Comparison of ENCODE assay signal across 8 cellular contexts in the genomic region with DNA sequence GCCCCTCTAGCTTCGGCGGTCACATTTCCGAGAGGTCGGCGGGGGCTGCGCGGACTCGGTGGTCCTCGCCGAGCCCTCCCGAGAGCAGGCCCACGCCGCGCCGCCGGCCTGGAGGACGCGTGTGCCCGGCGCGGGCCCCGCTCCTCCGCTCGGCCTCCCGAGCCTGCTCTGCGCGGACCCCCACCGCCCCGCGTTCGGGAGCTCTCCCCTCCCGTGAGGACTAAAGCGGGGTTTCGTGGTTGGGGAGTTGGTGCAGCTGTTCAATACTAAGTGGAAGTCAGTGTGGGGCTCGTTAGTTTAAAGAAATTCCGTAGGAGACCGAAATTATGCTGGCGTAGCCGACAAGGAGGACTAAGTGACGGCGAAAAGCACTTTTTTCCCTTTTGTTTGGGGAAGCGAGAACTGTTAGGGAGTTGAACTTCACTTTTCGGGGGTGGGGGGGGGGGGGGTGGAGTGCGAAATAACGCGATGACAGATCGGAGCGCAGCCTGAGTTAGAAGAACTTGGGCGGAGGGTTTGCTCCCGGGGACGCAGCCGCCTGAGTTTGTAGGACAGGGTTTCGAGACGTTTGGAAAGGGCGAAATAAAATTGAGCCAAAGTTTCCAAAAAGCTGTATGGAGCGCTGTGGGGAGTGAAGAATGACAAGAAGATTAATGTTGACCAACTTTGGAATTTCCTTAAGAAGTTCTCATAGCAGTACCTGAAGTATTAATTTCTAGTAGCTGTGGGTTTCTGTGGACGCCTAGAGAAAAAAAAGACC. TPM values are rescaled to one million over a fixed set of nuclear protein-coding genes. Genes with fewer than 3 reads are reported as not detected.
DNase-seq lines count a peak whose midpoint lies in the region; ATAC-seq, FAIRE-seq and TF ChIP-seq lines count a peak whose summit lies in the region.

No MANE protein-coding gene starts in this region.

- DNase-seq in D341Med (ENCODE audit: low spot score) = peak; percentile 55
- DNase-seq in HEK293T (ENCODE audit: extremely low spot score) = peak; percentile 49
- peak; percentile 47 for DNase-seq in SK-MEL-5 (ENCODE audit: low read depth, low spot score)
- peak; percentile 52 for DNase-seq in astrocyte (ENCODE audit: low read depth)
- DNase-seq in iPS DF 6.9 (ENCODE audit: low read depth, low spot score) = no peak
- no peak for DNase-seq in SHP77 treated with DMSO at 0.1 percent for 48 hours (lab: John Stamatoyannopoulos, UW)

- CTCF ChIA-PET in HEK293T (lab: Yijun Ruan, JAX) = interaction anchor here (0.7 to 1.0 kb wide), 4 partner anchors 111 to 621 kb away, joined by 3 to 6 read pairs (median 3); no protein-coding TSS in a partner anchor

- POLR2A ChIA-PET in HEK293T (lab: Yijun Ruan, JAX) = interaction anchor here (0.7 to 1.8 kb wide), 3 partner anchors 114 to 683 kb away, joined by 3 to 4 read pairs (median 3); no protein-coding TSS in a partner anchor

- no peaks in the 10 kb centered on the region for H3K27me3 Mint-ChIP-seq in astrocyte (ENCODE audit: low read depth, unreplicated experiment)

- peaks cover 23% of the 10 kb centered on the region for H3K4me1 Mint-ChIP-seq in astrocyte (ENCODE audit: low read depth, unreplicated experiment)

- no peaks in the 10 kb centered on the region for H3K9me3 Mint-ChIP-seq in astrocyte (ENCODE audit: unreplicated experiment)

- no peak for ATAC-seq in GM19452 (IDR thresholded peaks at IDR 0.05; ENCODE audit: unreplicated experiment)

- FAIRE-seq in astrocyte (lab: Jason Lieb, UNC) = no peak

- WGBS in iPS DF 6.9 (ENCODE audit: insufficient coverage, insufficient read length) = no CpG with 5 or more reads among the region's 57 CpGs

- H3K27me3 ChIP-seq in astrocyte (ENCODE audit: insufficient read depth, low read length) (no peaks in the 10 kb centered on the region), iPS DF 6.9 (ENCODE audit: control insufficient read depth, insufficient read depth, low read length) (no peaks in the 10 kb centered on the region), skeletal muscle tissue (ENCODE audit: control insufficient read depth in 3 of 3, insufficient read depth in 3 of 3, low read length in 3 of 3) (no peaks in the 10 kb centered on the region)

- no peak overlapping the region for H2AFZ ChIP-seq in astrocyte (ENCODE audit: low read depth, low read length)

- no peak for TF ChIP-seq CTCF in astrocyte (IDR thresholded peaks at IDR 0.05; ENCODE audit: insufficient read depth, low read depth, low read length)

- H3K4me3 Mint-ChIP-seq in astrocyte (ENCODE audit: unreplicated experiment) = peak overlapping the region; percentile 98

- H3K27ac ChIP-seq in astrocyte (ENCODE audit: low read depth, low read length) (peak overlapping the region; percentile 96), iPS DF 6.9 (ENCODE audit: low read length) (no peak overlapping the region), skeletal muscle tissue (ENCODE audit: low read depth, low read length) (peak overlapping the region; percentile 99)

- peak overlapping the region; percentile 98 for H3K27ac Mint-ChIP-seq in astrocyte (ENCODE audit: unreplicated experiment)

- H4K20me1 ChIP-seq in astrocyte (ENCODE audit: insufficient read depth, low read length) = peaks cover 36% of the 10 kb centered on the region

- in situ Hi-C loops in SK-MEL-5 (cut with HindIII; ENCODE audit: low pct_unique_long_range_greater_than_20kb, low sequenced_read_pairs) = no loop called here

- H3K4me2 ChIP-seq in astrocyte (ENCODE audit: low read length) = peak overlapping the region; percentile 86

- H3K79me2 ChIP-seq in astrocyte (ENCODE audit: insufficient read depth, low read length) = peaks cover 65% of the 10 kb centered on the region

- H3K36me3 Mint-ChIP-seq in astrocyte (ENCODE audit: low read depth, unreplicated experiment) = no peaks in the 10 kb centered on the region

- H3K9ac ChIP-seq in astrocyte (ENCODE audit: low read length) (peak overlapping the region; percentile 99), skeletal muscle tissue (ENCODE audit: low read depth in 1 of 3, low read length in 3 of 3) (peak overlapping the region; percentile 94 to 99 (median 98))

- H3K4me1 ChIP-seq in astrocyte (ENCODE audit: insufficient read depth, low read length) = peaks cover 22% of the 10 kb centered on the region
- H3K4me1 ChIP-seq in iPS DF 6.9 (ENCODE audit: control insufficient read depth, insufficient read depth, low read length) = no peaks in the 10 kb centered on the region; the same call in 1 of the 2 replicates
- peaks cover 5 to 27% (median 12%) of the 10 kb centered on the region in 3 donors for H3K4me1 ChIP-seq in skeletal muscle tissue (ENCODE audit: control insufficient read depth in 3 of 3, insufficient read depth in 3 of 3, low read length in 3 of 3)

- peak overlapping the region; percentile 98 for H3K4me3 ChIP-seq in astrocyte (ENCODE audit: insufficient read depth, low read depth, low read length)
- peak overlapping the region; percentile 99 for H3K4me3 ChIP-seq in iPS DF 6.9 (ENCODE audit: low read length)
- peak overlapping the region; percentile 68 to 92 (median 84) for H3K4me3 ChIP-seq in skeletal muscle tissue (ENCODE audit: low read length in 3 of 3)

- H3K9me3 ChIP-seq in astrocyte (ENCODE audit: insufficient read depth, low read depth, low read length) = no peaks in the 10 kb centered on the region
- H3K9me3 ChIP-seq in iPS DF 6.9 (ENCODE audit: control insufficient read depth, insufficient read depth, low read length) = no peaks in the 10 kb centered on the region
- no peaks in the 10 kb centered on the region for H3K9me3 ChIP-seq in skeletal muscle tissue (ENCODE audit: control insufficient read depth in 3 of 3, low read length in 3 of 3)

- H3K36me3 ChIP-seq in astrocyte (ENCODE audit: insufficient read depth, low read length) (no peaks in the 10 kb centered on the region), iPS DF 6.9 (ENCODE audit: control insufficient read depth, insufficient read depth, low read length) (peaks cover 2% of the 10 kb centered on the region; the same call in 1 of the 2 replicates), skeletal muscle tissue (ENCODE audit: control insufficient read depth in 3 of 3, insufficient read depth in 3 of 3, low read length in 3 of 3) (peaks cover 0 to 2% (median 0%) of the 10 kb centered on the region in 3 donors)

TF ChIP-seq in HEK293T, 16 proteins besides CTCF, POLR2A, EP300 and RAD21:
- TF ChIP-seq, protein P1, sequence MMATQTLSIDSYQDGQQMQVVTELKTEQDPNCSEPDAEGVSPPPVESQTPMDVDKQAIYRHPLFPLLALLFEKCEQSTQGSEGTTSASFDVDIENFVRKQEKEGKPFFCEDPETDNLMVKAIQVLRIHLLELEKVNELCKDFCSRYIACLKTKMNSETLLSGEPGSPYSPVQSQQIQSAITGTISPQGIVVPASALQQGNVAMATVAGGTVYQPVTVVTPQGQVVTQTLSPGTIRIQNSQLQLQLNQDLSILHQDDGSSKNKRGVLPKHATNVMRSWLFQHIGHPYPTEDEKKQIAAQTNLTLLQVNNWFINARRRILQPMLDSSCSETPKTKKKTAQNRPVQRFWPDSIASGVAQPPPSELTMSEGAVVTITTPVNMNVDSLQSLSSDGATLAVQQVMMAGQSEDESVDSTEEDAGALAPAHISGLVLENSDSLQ (IDR thresholded peaks at IDR 0.05) = no peak
- TF ChIP-seq FOXA1 (IDR thresholded peaks at IDR 0.05) = no peak
- TF ChIP-seq SP1 (IDR thresholded peaks at IDR 0.05) = no peak
- no peak for TF ChIP-seq FOXM1 (IDR thresholded peaks at IDR 0.05; ENCODE audit: borderline replicate concordance)
- TF ChIP-seq BHLHE40 (IDR thresholded peaks at IDR 0.05; ENCODE audit: borderline replicate concordance) = no peak
- no peak for TF ChIP-seq FOXK2 (IDR thresholded peaks at IDR 0.05)
- no peak for TF ChIP-seq NFRKB (IDR thresholded peaks at IDR 0.05)
- no peak for TF ChIP-seq TARDBP (IDR thresholded peaks at IDR 0.05)
- TF ChIP-seq HDGF (IDR thresholded peaks at IDR 0.05; ENCODE audit: borderline replicate concordance) = no peak
- TF ChIP-seq SUZ12 (IDR thresholded peaks at IDR 0.05) = no peak
- TF ChIP-seq LEF1 (IDR thresholded peaks at IDR 0.05; ENCODE audit: borderline replicate concordance) = no peak
- TF ChIP-seq L3MBTL2 (conservative IDR thresholded peaks at IDR 0.05) = no peak

RNA-seq across cellular contexts. Expression of a gene that starts 1.3 kb away (rescaled TPM):
- total RNA-seq in SK-MEL-5 (2014; rRNA removed; shearing (Covaris generic)) = 61.1 and 62.9 TPM in 2 replicates
- 55.8 and 82.3 TPM in 2 replicates for polyA plus RNA-seq in SK-MEL-5 (2015; cell fraction: cytosol; rRNA removed)
- 33.4 and 35.4 TPM in 2 replicates for polyA plus RNA-seq in SK-MEL-5 (2015; cell fraction: nucleus; rRNA removed)
- total RNA-seq in astrocyte (202 and 204 TPM in 2 replicates), skeletal muscle tissue (274 TPM)

Comparison
In these comparisons a context has a peak if more than half of its experiments do, and no peak if none do; other contexts are left out.
1. DNase-seq: peak in D341Med (single experiment), HEK293T (single experiment), SK-MEL-5 (single experiment) and astrocyte (single experiment); none in iPS DF 6.9 (single experiment) and SHP77 treated with DMSO at 0.1 percent for 48 hours (single experiment).
2. Peak in every context shown above with its lines, with median percentiles within 50 percentile points of each other: H3K4me3 ChIP-seq.